1 cellular context compared by ENCODE assay signal in genomic region chr16:1343428-1344242, GRCh38.
TF ChIP-seq lines count a peak whose summit lies in the region.

No MANE protein-coding gene starts in this region.

TF ChIP-seq in IMR-90, 13 proteins besides CTCF, POLR2A, EP300 and RAD21:
- TF ChIP-seq MAFK (IDR thresholded peaks at IDR 0.05; ENCODE audit: low read depth, low read length) (no peak), MXI1 (IDR thresholded peaks at IDR 0.05; ENCODE audit: borderline replicate concordance, low read depth, low read length) (no peak), RFX5 (IDR thresholded peaks at IDR 0.05; ENCODE audit: low read depth, low read length) (no peak), ELK1 (IDR thresholded peaks at IDR 0.05; ENCODE audit: borderline replicate concordance, low read depth, low read length) (no peak), MAZ (IDR thresholded peaks at IDR 0.05; ENCODE audit: borderline replicate concordance, low read depth, low read length) (no peak), BHLHE40 (IDR thresholded peaks at IDR 0.05; ENCODE audit: low read depth, low read length) (no peak), SMC3 (IDR thresholded peaks at IDR 0.05; ENCODE audit: low read depth, low read length) (no peak), USF2 (IDR thresholded peaks at IDR 0.05; ENCODE audit: low read depth, low read length) (no peak), RCOR1 (IDR thresholded peaks at IDR 0.05; ENCODE audit: insufficient replicate concordance, low read length) (no peak), CEBPB (IDR thresholded peaks at IDR 0.05; ENCODE audit: low read depth, low read length) (no peak), NFE2L2 (IDR thresholded peaks at IDR 0.05; ENCODE audit: low read depth, low read length) (no peak), CHD1 (IDR thresholded peaks at IDR 0.05; ENCODE audit: low read depth, low read length) (no peak), FOS (IDR thresholded peaks at IDR 0.05; ENCODE audit: low read depth, low read length) (no peak)
